Comparison of ENCODE assay signal across 14 cellular contexts in genomic region chr2:136171223-136171622, GRCh38. TPM values are rescaled to one million over a fixed set of nuclear protein-coding genes. Genes with fewer than 3 reads are reported as not detected.
"Had no signal": no experiment of that assay in that cellular context is flagged by ENCODE, and none has a peak within 500 bp of the region (broad histone marks: within the 10 kb centered on the region; RNA-seq: fewer than 3 reads in every experiment).

No MANE protein-coding gene starts in this region.

- H3K4me1 ChIP-seq: foreskin keratinocyte, sigmoid colon had no signal

- DNase-seq: activated naive CD4-positive, alpha-beta T cell; anterior cingulate cortex; cerebellar nuclear complex; effector CD8-positive, alpha-beta T cell; foreskin keratinocyte; lower lobe of right lung; ovary; sigmoid colon; spleen had no signal

- H3K27me3 ChIP-seq: foreskin keratinocyte, ovary, spleen had no signal

- H3K36me3 ChIP-seq: lower lobe of right lung, ovary, sigmoid colon, spleen, thoracic aorta had no signal

- H3K9me3 ChIP-seq: lower lobe of right lung, ovary, sigmoid colon, spleen, thoracic aorta had no signal

- H3K4me3 Mint-ChIP-seq: activated T-helper 1 cell treated with anti-CD3 and anti-CD28 coated beads, Interleukin-12 subunit alpha, Interleukin-12 subunit beta, Interleukin-2, Interleukin-4 antibody, amounts not matched to agents 30 ng/mL and 10 ng/mL and 1 ng/mL, durations not matched to agents 14 hours and 24 hours and 36 hours; mesothelial cell of epicardium; T-helper 2 cell treated with Interferon-gamma antibody and Interleukin-4, amounts not matched to agents 5 μg/mL and 100 μg/mL, for 36 hours had no signal

- ATAC-seq: activated CD4-positive, CD25-positive, alpha-beta regulatory T cell treated with anti-CD3 and anti-CD28 coated beads, Interleukin-2, amount 50 U/mL, for 24 hours; foreskin keratinocyte; lower lobe of right lung had no signal

- H3K9me3 Mint-ChIP-seq: activated T-helper 1 cell treated with anti-CD3 and anti-CD28 coated beads, Interleukin-12 subunit alpha, Interleukin-12 subunit beta, Interleukin-2, Interleukin-4 antibody, amounts not matched to agents 30 ng/mL and 10 ng/mL and 1 ng/mL, durations not matched to agents 14 hours and 24 hours and 36 hours; mesothelial cell of epicardium; T-helper 2 cell treated with Interferon-gamma antibody and Interleukin-4, amounts not matched to agents 5 μg/mL and 100 μg/mL, for 36 hours had no signal

- H3K4me3 ChIP-seq: lower lobe of right lung, ovary, sigmoid colon, spleen, thoracic aorta had no signal

- H3K27ac ChIP-seq: foreskin keratinocyte, lower lobe of right lung, ovary, sigmoid colon, spleen, thoracic aorta had no signal

- H3K27ac Mint-ChIP-seq: activated T-helper 1 cell treated with anti-CD3 and anti-CD28 coated beads, Interleukin-12 subunit alpha, Interleukin-12 subunit beta, Interleukin-2, Interleukin-4 antibody, amounts not matched to agents 30 ng/mL and 10 ng/mL and 1 ng/mL, durations not matched to agents 14 hours and 24 hours and 36 hours; mesothelial cell of epicardium; T-helper 2 cell treated with Interferon-gamma antibody and Interleukin-4, amounts not matched to agents 5 μg/mL and 100 μg/mL, for 36 hours had no signal

RNA-seq across cellular contexts. Expression of gene CXCR4, which starts 53.3 kb away (rescaled TPM):
- total RNA-seq: foreskin keratinocyte had no signal
- polyA plus RNA-seq: foreskin keratinocyte had no signal
